11 cellular contexts compared by ENCODE assay signal in the genomic region with DNA sequence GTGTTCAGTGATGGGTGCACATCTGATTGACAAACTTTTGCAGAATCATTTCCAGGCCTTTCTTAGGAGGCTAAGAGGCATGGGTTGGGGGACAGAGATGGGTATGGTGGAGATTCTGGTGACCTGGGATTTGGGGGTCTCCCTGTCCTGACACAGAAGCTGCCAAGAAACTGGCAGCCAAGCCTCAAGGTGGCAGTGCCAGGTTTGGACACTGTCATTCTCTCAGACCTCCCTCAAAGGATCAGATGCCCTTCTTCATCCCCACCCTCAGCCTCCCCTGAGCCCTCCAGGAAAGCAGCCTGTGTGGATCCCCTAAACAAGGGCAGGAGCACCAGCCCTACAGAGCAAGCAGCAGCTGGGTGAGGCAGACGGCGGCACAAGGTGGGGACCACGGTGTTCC. TPM values are rescaled to one million over a fixed set of nuclear protein-coding genes. Genes with fewer than 3 reads are reported as not detected.
"Had no signal": no experiment of that assay in that cellular context is flagged by ENCODE, and none has a peak within 500 bp of the region (broad histone marks: within the 10 kb centered on the region; RNA-seq: fewer than 3 reads in every experiment).

No MANE protein-coding gene starts in this region.

- FAIRE-seq: HepG2 had no signal

- H3K27ac Mint-ChIP-seq: HFFc6, IgD-negative memory B cell had no signal

- H3K27ac ChIP-seq: GM23248, HL-60 had no signal

- ATAC-seq: HCT116, HepG2 had no signal

- H2AFZ ChIP-seq: GM23248 had no signal

- H3K4me3 Mint-ChIP-seq: HFFc6, IgD-negative memory B cell had no signal

- H3K9me3 ChIP-seq: HAP-1 had no signal

- H3K4me1 ChIP-seq: HAP-1 had no signal

- DNase-seq: GM23248, GOT3, H7, HFFc6 had no signal

- H3K4me3 ChIP-seq: GM23248, HAP-1 had no signal

- H3K36me3 ChIP-seq: HAP-1 had no signal

- H3K9ac ChIP-seq: GM23248 had no signal

RNA-seq across cellular contexts. Expression of gene MAS1L, which starts 18.1 kb away (rescaled TPM):
- total RNA-seq: GM23248, H4, H7, HepG2, HFFc6, HT1080 had no signal
- polyA plus RNA-seq: GM23248, HepG2, IgD-negative memory B cell had no signal

RNA-seq across cellular contexts. Expression of gene OR2H1, which starts 48.9 kb away (rescaled TPM):
- total RNA-seq: GM23248, H4, H7, HepG2, HFFc6, HT1080 had no signal
- polyA plus RNA-seq: GM23248, IgD-negative memory B cell had no signal

RNA-seq across cellular contexts. Expression of gene OR11A1, which starts 48.9 kb away (rescaled TPM):
- total RNA-seq: GM23248, H4, H7, HepG2, HFFc6, HT1080 had no signal
- polyA plus RNA-seq: GM23248, HepG2, IgD-negative memory B cell had no signal

RNA-seq across cellular contexts. Expression of gene UBD, which starts 53.7 kb away (rescaled TPM):
- total RNA-seq: GM23248, H7, HFFc6, HT1080 had no signal
- polyA plus RNA-seq: GM23248, IgD-negative memory B cell had no signal
